Comparison of ENCODE assay signal across 8 cellular contexts in the genomic region with DNA sequence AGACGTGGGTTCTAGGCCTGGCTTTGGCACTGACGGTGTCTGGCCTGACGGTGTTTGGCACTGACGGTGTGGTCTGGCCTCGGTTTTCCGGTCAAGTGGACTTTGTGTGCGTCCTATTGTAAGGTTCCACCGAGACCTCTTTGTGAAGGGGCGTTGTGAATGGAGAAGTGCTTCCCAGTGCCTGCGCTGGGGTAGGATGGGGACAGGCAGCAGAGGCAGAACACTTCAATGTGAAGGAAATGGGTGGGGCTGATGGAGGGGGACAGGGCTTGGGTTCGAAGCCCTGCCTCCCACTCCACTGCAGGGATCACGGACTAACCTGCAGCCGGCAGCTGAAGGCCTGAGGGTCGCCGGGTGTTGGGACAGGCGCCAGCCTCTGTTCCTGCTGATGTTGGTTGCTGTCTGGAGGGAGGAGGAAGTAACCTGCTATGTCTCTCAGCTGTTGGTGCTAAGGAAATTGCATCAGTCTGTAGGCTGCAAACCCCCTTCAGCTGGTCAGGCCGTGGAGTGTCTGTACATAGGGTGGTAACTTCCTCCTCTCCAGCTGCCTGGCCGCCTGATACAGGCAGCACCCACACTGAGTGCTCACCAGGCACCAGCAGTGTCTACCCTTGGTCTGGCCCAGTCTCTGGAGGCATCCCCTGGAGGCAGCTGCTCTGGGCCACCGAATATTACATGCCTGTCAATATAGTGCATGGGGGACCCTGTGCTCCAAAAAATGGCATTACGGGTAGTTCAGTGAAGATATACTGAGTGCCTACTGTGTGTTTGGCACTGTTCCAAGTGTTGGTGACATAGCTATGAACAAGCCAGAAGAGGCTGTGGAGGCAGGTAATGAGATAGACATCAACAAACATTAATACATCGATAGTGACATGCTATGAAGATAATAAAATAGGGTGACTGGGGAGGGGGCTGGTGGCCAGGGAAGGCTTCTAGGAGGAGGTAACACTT. TPM values are rescaled to one million over a fixed set of nuclear protein-coding genes. Genes with fewer than 3 reads are reported as not detected.
DNase-seq lines count a peak whose midpoint lies in the region; ATAC-seq and TF ChIP-seq lines count a peak whose summit lies in the region.

No MANE protein-coding gene starts in this region.

- H3K9me3 ChIP-seq in psoas muscle = no peaks in the 10 kb centered on the region
- no peaks in the 10 kb centered on the region for H3K9me3 ChIP-seq in ovary

- peak overlapping the region; percentile 85 for H3K27ac Mint-ChIP-seq in activated CD4-positive, alpha-beta T cell treated with anti-CD3 and anti-CD28 coated beads, Interleukin-2, amount 10 ng/mL, durations not matched to agents 7 days and 5 days

- peaks cover 0 to 6% of the 10 kb centered on the region in 2 donors for H3K36me3 ChIP-seq in psoas muscle (ENCODE audit: insufficient read depth in 1 of 2, low read depth in 1 of 2)
- H3K36me3 ChIP-seq in ovary = no peaks in the 10 kb centered on the region

- peaks cover 30% of the 10 kb centered on the region for H3K4me1 Mint-ChIP-seq in activated CD4-positive, alpha-beta T cell treated with anti-CD3 and anti-CD28 coated beads, Interleukin-2, amount 10 ng/mL, durations not matched to agents 7 days and 5 days

- peak; percentile 4 for DNase-seq in DMS153 treated with DMSO at 0.1 percent for 48 hours (lab: John Stamatoyannopoulos, UW; ENCODE audit: unreplicated experiment)
- peak; percentile 38 for DNase-seq in activated CD4-positive, alpha-beta T cell treated with anti-CD3 and anti-CD28 coated beads, Interleukin-2, amount 10 ng/mL, durations not matched to agents 7 days and 5 days
- DNase-seq in Right ventricle myocardium inferior (ENCODE audit: missing footprints) = peak; percentile 86
- peak; percentile 50 to 72 for DNase-seq in psoas muscle
- DNase-seq in NCI-H748 treated with DMSO at 0.1 percent for 48 hours (lab: John Stamatoyannopoulos, UW) = no peak
- no peak for DNase-seq in ovary

- ATAC-seq in GM19397 (IDR thresholded peaks at IDR 0.05; ENCODE audit: unreplicated experiment) (peak; percentile 52), HG03571 (IDR thresholded peaks at IDR 0.05; ENCODE audit: unreplicated experiment) (peak; percentile 70), Right ventricle myocardium inferior (peak; percentile 85), psoas muscle (peak; percentile 38 to 44 (median 40))

- TF ChIP-seq EP300 in ovary (IDR thresholded peaks at IDR 0.05) = no peak

- H3K27me3 ChIP-seq in psoas muscle (ENCODE audit: insufficient read depth in 3 of 3, low read length in 2 of 3) = no peaks in the 10 kb centered on the region
- no peaks in the 10 kb centered on the region for H3K27me3 ChIP-seq in ovary

- TF ChIP-seq POLR2A in ovary (IDR thresholded peaks at IDR 0.05) = no peak

- peak overlapping the region; percentile 84 for H3K4me3 Mint-ChIP-seq in activated CD4-positive, alpha-beta T cell treated with anti-CD3 and anti-CD28 coated beads, Interleukin-2, amount 10 ng/mL, durations not matched to agents 7 days and 5 days

- POLR2A ChIA-PET in activated CD4-positive, alpha-beta T cell treated with anti-CD3 and anti-CD28 coated beads, Interleukin-2, amount 10 ng/mL, durations not matched to agents 7 days and 5 days (lab: Charles Lee) = no interaction called here

- H3K27ac ChIP-seq in psoas muscle = peak overlapping the region; percentile 85
- H3K27ac ChIP-seq in ovary = no peak overlapping the region

- peaks cover 23% of the 10 kb centered on the region for H3K27me3 Mint-ChIP-seq in activated CD4-positive, alpha-beta T cell treated with anti-CD3 and anti-CD28 coated beads, Interleukin-2, amount 10 ng/mL, durations not matched to agents 7 days and 5 days

- peaks cover 17% of the 10 kb centered on the region for H3K36me3 Mint-ChIP-seq in activated CD4-positive, alpha-beta T cell treated with anti-CD3 and anti-CD28 coated beads, Interleukin-2, amount 10 ng/mL, durations not matched to agents 7 days and 5 days (ENCODE audit: low read depth)

- TF ChIP-seq CTCF in psoas muscle (IDR thresholded peaks at IDR 0.05) (no peak), ovary (IDR thresholded peaks at IDR 0.05) (no peak)

- H3K4me3 ChIP-seq in psoas muscle (peak overlapping the region; percentile 90), ovary (no peak overlapping the region)

- no peaks in the 10 kb centered on the region for H3K9me3 Mint-ChIP-seq in activated CD4-positive, alpha-beta T cell treated with anti-CD3 and anti-CD28 coated beads, Interleukin-2, amount 10 ng/mL, durations not matched to agents 7 days and 5 days

- WGBS in psoas muscle, 3 donors = 20 to 27% (median 20%) methylated on average over 21 of the region's 21 CpGs
- WGBS in ovary, 3 donors = 37 to 51% (median 46%) methylated on average over 21 of the region's 21 CpGs

- H3K4me1 ChIP-seq in psoas muscle = peaks cover 14% of the 10 kb centered on the region
- peaks cover 4% of the 10 kb centered on the region for H3K4me1 ChIP-seq in ovary (ENCODE audit: insufficient read depth)

- intact Hi-C loops in Right ventricle myocardium inferior (cut with DNase I) (loop anchor here (5.0 kb wide), 2 partner anchors 41 to 96 kb away; partner anchors contain the start of genes BTBD1 and C15orf40), psoas muscle (cut with DNase I) (loop anchor here (5.0 kb wide), 2 partner anchors 41 to 96 kb away; partner anchors contain the start of genes BTBD1 (in 2 of the 2) and C15orf40 (in 1 of the 2)), ovary (cut with DNase I) (no loop called here)

- CTCF ChIA-PET in activated CD4-positive, alpha-beta T cell treated with anti-CD3 and anti-CD28 coated beads, Interleukin-2, amount 10 ng/mL, durations not matched to agents 7 days and 5 days (lab: Charles Lee) = interaction anchor here (1.1 kb wide), 1 partner anchor 36 kb away, joined by 4 read pairs; no protein-coding TSS in a partner anchor

RNA-seq across cellular contexts. Expression of gene TM6SF1, which starts 1.1 kb away (rescaled TPM):
- 10 to 100 TPM in 1 of 2 experiments, 1 to 10 TPM in 1; 9.4 to 12.5 TPM for total RNA-seq in activated CD4-positive, alpha-beta T cell treated with anti-CD3 and anti-CD28 coated beads, Interleukin-2, amount 10 ng/mL, durations not matched to agents 7 days and 5 days
- total RNA-seq in Right ventricle myocardium inferior (5.0 TPM), psoas muscle (10 to 100 TPM in 3 of 4 donors, 1 to 10 TPM in 1; 9.2 to 23.4 (median 16.5) TPM), ovary (1 to 10 TPM in 6 of 7 donors, under 1 TPM in 1; 0.76 to 5.9 (median 2.7) TPM)
- polyA plus RNA-seq in psoas muscle (10 to 100 TPM; 10.7 to 17.5 (median 13.8) TPM), ovary (1 to 10 TPM; 3.4 to 4.9 TPM)

RNA-seq across cellular contexts. Expression of gene BTBD1, which starts 41.5 kb away (rescaled TPM):
- 10 to 100 TPM; 50.4 to 61.0 TPM for total RNA-seq in activated CD4-positive, alpha-beta T cell treated with anti-CD3 and anti-CD28 coated beads, Interleukin-2, amount 10 ng/mL, durations not matched to agents 7 days and 5 days
- total RNA-seq in Right ventricle myocardium inferior (150 TPM), psoas muscle (100 to 1,000 TPM; 133 to 193 (median 157) TPM), ovary (10 to 100 TPM; 39.2 to 85.5 (median 44.4) TPM)
- polyA plus RNA-seq in psoas muscle (100 to 1,000 TPM in 1 of 3 donors, 10 to 100 TPM in 2; 93.5 to 170 (median 98.9) TPM), ovary (10 to 100 TPM; 24.3 to 44.9 TPM)

Comparison
In these comparisons a context has a peak if more than half of its experiments do, and no peak if none do; other contexts are left out.
1. DNase-seq: peak in DMS153 treated with DMSO at 0.1 percent for 48 hours (single experiment), activated CD4-positive, alpha-beta T cell treated with anti-CD3 and anti-CD28 coated beads, Interleukin-2, amount 10 ng/mL, durations not matched to agents 7 days and 5 days (single experiment), Right ventricle myocardium inferior (single experiment) and psoas muscle (2 of 2); none in NCI-H748 treated with DMSO at 0.1 percent for 48 hours (single experiment) and ovary (0 of 5).
2. intact Hi-C loops: an anchor here in Right ventricle myocardium inferior (5.0 kb wide) and psoas muscle (5.0 kb wide); none called in ovary.
3. Peak in every context shown above with its lines, with median percentiles within 50 percentile points of each other: ATAC-seq.